Comparison of ENCODE assay signal across 15 cellular contexts in genomic region chr11:68525320-68525719, GRCh38.
DNase-seq lines count a peak whose midpoint lies in the region; ATAC-seq and TF ChIP-seq lines count a peak whose summit lies in the region.
"Had no signal": no experiment of that assay in that cellular context is flagged by ENCODE, and none has a peak within 500 bp of the region (broad histone marks: within the 10 kb centered on the region; RNA-seq: fewer than 3 reads in every experiment).

No MANE protein-coding gene starts in this region.

- ATAC-seq in activated CD4-positive, alpha-beta T cell treated with anti-CD3 and anti-CD28 coated beads for 36 hours, result no peak
- no peak for ATAC-seq in GM18861 (IDR thresholded peaks at IDR 0.05; ENCODE audit: unreplicated experiment)
- ATAC-seq: HepG2 had no signal

- intact Hi-C loops in activated CD4-positive, alpha-beta T cell treated with anti-CD3 and anti-CD28 coated beads for 36 hours (cut with DNase I, micrococcal nuclease), result no loop called here

- H3K4me3 Mint-ChIP-seq in activated CD4-positive, alpha-beta T cell treated with anti-CD3 and anti-CD28 coated beads for 36 hours, result no peak overlapping the region
- H3K4me3 Mint-ChIP-seq in immature natural killer cell (no peak overlapping the region), nephron (no peak overlapping the region)

- TF ChIP-seq CTCF in nephron (IDR thresholded peaks at IDR 0.05; ENCODE audit: unreplicated experiment in 3 of 3), result no peak

- H3K27me3 Mint-ChIP-seq in activated CD4-positive, alpha-beta T cell treated with anti-CD3 and anti-CD28 coated beads for 36 hours, result no peaks in the 10 kb centered on the region
- H3K27me3 Mint-ChIP-seq in immature natural killer cell (ENCODE audit: low read depth in 3 of 3), result peaks cover 0 to 6% (median 2%) of the 10 kb centered on the region in 3 donors
- no peaks in the 10 kb centered on the region for H3K27me3 Mint-ChIP-seq in nephron (ENCODE audit: low read depth)

- H3K36me3 Mint-ChIP-seq in activated CD4-positive, alpha-beta T cell treated with anti-CD3 and anti-CD28 coated beads for 36 hours (ENCODE audit: low read depth), result peaks cover 77% of the 10 kb centered on the region
- peaks cover 0 to 10% (median 5%) of the 10 kb centered on the region in 3 donors for H3K36me3 Mint-ChIP-seq in immature natural killer cell
- peaks cover 87% of the 10 kb centered on the region for H3K36me3 Mint-ChIP-seq in nephron (ENCODE audit: low read depth)

- DNase-seq in activated CD4-positive, alpha-beta T cell treated with anti-CD3 and anti-CD28 coated beads for 36 hours, result no peak
- no peak for DNase-seq in activated CD4-positive, alpha-beta T cell treated with anti-CD3 and anti-CD28 coated beads for 1 hour
- DNase-seq in immature natural killer cell (no peak), iPS-NIHi7 (ENCODE audit: extremely low spot score) (no peak)
- no peak for DNase-seq in activated naive CD4-positive, alpha-beta T cell treated with Interleukin-2 at 50 U/mL for 16 hours
- no peak for DNase-seq in activated effector memory CD4-positive, alpha-beta T cell treated with Interleukin-2 at 50 U/mL for 16 hours
- DNase-seq: BE2C, DMS79 treated with DMSO at 0.1 percent for 48 hours, NCI-H1436 treated with DMSO at 0.1 percent for 48 hours, NCI-H2029 treated with DMSO at 0.1 percent for 48 hours, NCI-H2171 treated with DMSO at 0.1 percent for 48 hours, NCI-H748 treated with DMSO at 0.1 percent for 48 hours had no signal

- CTCF ChIA-PET in activated CD4-positive, alpha-beta T cell treated with anti-CD3 and anti-CD28 coated beads for 36 hours (lab: Charles Lee), result interaction anchor here (0.5 to 1.6 kb wide), 9 partner anchors 9 to 1170 kb away, joined by 3 to 6 read pairs (median 3); partner anchors contain the start of gene TPCN2

- H3K4me1 Mint-ChIP-seq in activated CD4-positive, alpha-beta T cell treated with anti-CD3 and anti-CD28 coated beads for 36 hours, result peaks cover 86% of the 10 kb centered on the region
- peaks cover 55 to 91% of the 10 kb centered on the region in 2 donors for H3K4me1 Mint-ChIP-seq in immature natural killer cell
- peaks cover 38% of the 10 kb centered on the region for H3K4me1 Mint-ChIP-seq in nephron

- H3K27ac Mint-ChIP-seq in activated CD4-positive, alpha-beta T cell treated with anti-CD3 and anti-CD28 coated beads for 36 hours, result peak overlapping the region; percentile 52
- H3K27ac Mint-ChIP-seq in immature natural killer cell, result peak overlapping the region in 4 of 6 donors; percentile 11 to 76 (median 16)
- H3K27ac Mint-ChIP-seq in nephron, result peak overlapping the region; percentile 32 to 63 (median 36)

- POLR2A ChIA-PET in activated CD4-positive, alpha-beta T cell treated with anti-CD3 and anti-CD28 coated beads for 36 hours (lab: Charles Lee), result interaction anchor here (0.6 kb wide), 1 partner anchor 30 kb away, joined by 4 read pairs; no protein-coding TSS in a partner anchor

- H3K9me3 Mint-ChIP-seq in activated CD4-positive, alpha-beta T cell treated with anti-CD3 and anti-CD28 coated beads for 36 hours (ENCODE audit: low read depth), result no peaks in the 10 kb centered on the region
- no peaks in the 10 kb centered on the region for H3K9me3 Mint-ChIP-seq in immature natural killer cell
- no peaks in the 10 kb centered on the region for H3K9me3 Mint-ChIP-seq in nephron
